ENCODE assay signal across 13 cellular contexts in genomic region chr14:52071675-52072074, GRCh38. TPM values are rescaled to one million over a fixed set of nuclear protein-coding genes. Genes with fewer than 3 reads are reported as not detected.
DNase-seq lines count a peak whose midpoint lies in the region; TF ChIP-seq lines count a peak whose summit lies in the region.
"Had no signal": no experiment of that assay in that cellular context is flagged by ENCODE, and none has a peak within 500 bp of the region (broad histone marks: within the 10 kb centered on the region; RNA-seq: fewer than 3 reads in every experiment).

No MANE protein-coding gene starts in this region.

- H4K20me1 ChIP-seq in BLaER1 treated with 17β-estradiol and CSF1 and Interleukin-3, amounts not matched to agents 10 nM and 100 nM: no peaks in the 10 kb centered on the region; a peak in 1 of 22 replicates

- 32 to 41% methylated on average over 3 of the region's 3 CpGs for WGBS in esophagus squamous epithelium, 2 donors

- H3K27me3 ChIP-seq in BLaER1 treated with 17β-estradiol and CSF1 and Interleukin-3, amounts not matched to agents 10 nM and 100 nM: peaks cover 0 to 38% (median 0%) of the 10 kb centered on the region in 11 experiments; a peak in 7 of 22 replicates
- H3K27me3 ChIP-seq in vagina (no peaks in the 10 kb centered on the region), esophagus squamous epithelium (peaks cover 0 to 48% (median 4%) of the 10 kb centered on the region in 4 donors)

- TF ChIP-seq CTCF in vagina (IDR thresholded peaks at IDR 0.05) (no peak), esophagus squamous epithelium (IDR thresholded peaks at IDR 0.05) (no peak), coronary artery (IDR thresholded peaks at IDR 0.05) (no peak)

- peak overlapping the region in 2 of 11 experiments; percentile 60 to 62; a peak in 2 of 22 replicates for H3K9ac ChIP-seq in BLaER1 treated with 17β-estradiol and CSF1 and Interleukin-3, amounts not matched to agents 10 nM and 100 nM

- DNase-seq in Kasumi-1 (lab: John Stamatoyannopoulos, UW) (peak; percentile 9 to 14), cerebellar cortex (ENCODE audit: low spot score) (peak; percentile 19), midbrain (lab: John Stamatoyannopoulos, UW) (peak; percentile 10), OCI-M1 (lab: John Stamatoyannopoulos, UW) (no peak), vagina (ENCODE audit: extremely low spot score in 2 of 2) (no peak), esophagus squamous epithelium (lab: John Stamatoyannopoulos, UW) (no peak), coronary artery (ENCODE audit: low spot score) (no peak)
- DNase-seq: activated CD8-positive, alpha-beta memory T cell treated with anti-CD3 and anti-CD28 coated beads for 24 hours; activated naive CD8-positive, alpha-beta T cell treated with anti-CD3 and anti-CD28 coated beads for 36 hours; NCI-H1105; stimulated activated naive CD4-positive, alpha-beta T cell had no signal

- H3K4me1 ChIP-seq in BLaER1 treated with 17β-estradiol and CSF1 and Interleukin-3, amounts not matched to agents 10 nM and 100 nM: peaks cover 33 to 83% (median 64%) of the 10 kb centered on the region in 10 experiments
- H3K4me1 ChIP-seq in vagina (peaks cover 20% of the 10 kb centered on the region), esophagus squamous epithelium (peaks cover 18 to 33% (median 20%) of the 10 kb centered on the region in 3 donors)

- TF ChIP-seq POLR2A in vagina (IDR thresholded peaks at IDR 0.05): no peak
- no peak for TF ChIP-seq POLR2A in esophagus squamous epithelium (IDR thresholded peaks at IDR 0.05)

- peaks cover 0 to 10% (median 0%) of the 10 kb centered on the region in 11 experiments; a peak in 2 of 22 replicates for H3K36me3 ChIP-seq in BLaER1 treated with 17β-estradiol and CSF1 and Interleukin-3, amounts not matched to agents 10 nM and 100 nM
- no peaks in the 10 kb centered on the region for H3K36me3 ChIP-seq in vagina
- H3K36me3 ChIP-seq in esophagus squamous epithelium: no peaks in the 10 kb centered on the region
- H3K36me3 ChIP-seq: neutrophil had no signal

- intact Hi-C loops in vagina (cut with DNase I) (no loop called here), esophagus squamous epithelium (cut with DNase I) (no loop called here)

- H3K9me3 ChIP-seq in BLaER1 treated with 17β-estradiol and CSF1 and Interleukin-3, amounts not matched to agents 10 nM and 100 nM (replicated peaks in 1 of 11): peaks cover 9 to 32% (median 28%) of the 10 kb centered on the region in 11 experiments; a peak in 21 of 22 replicates
- H3K9me3 ChIP-seq in vagina (no peaks in the 10 kb centered on the region), esophagus squamous epithelium (no peaks in the 10 kb centered on the region)
- H3K9me3 ChIP-seq: neutrophil had no signal

- H3K4me3 ChIP-seq in BLaER1 treated with 17β-estradiol and CSF1 and Interleukin-3, amounts not matched to agents 10 nM and 100 nM: no peak overlapping the region
- H3K4me3 ChIP-seq in vagina (no peak overlapping the region), esophagus squamous epithelium (no peak overlapping the region), coronary artery (no peak overlapping the region)

- peak overlapping the region in 10 of 11 experiments; percentile 27 to 99 (median 93); a peak in 18 of 22 replicates for H3K4me2 ChIP-seq in BLaER1 treated with 17β-estradiol and CSF1 and Interleukin-3, amounts not matched to agents 10 nM and 100 nM

- peak overlapping the region in 6 of 11 experiments; percentile 49 to 82 (median 68); a peak in 8 of 22 replicates for H3K27ac ChIP-seq in BLaER1 treated with 17β-estradiol and CSF1 and Interleukin-3, amounts not matched to agents 10 nM and 100 nM
- no peak overlapping the region for H3K27ac ChIP-seq in vagina
- H3K27ac ChIP-seq in esophagus squamous epithelium: no peak overlapping the region
- H3K27ac ChIP-seq in coronary artery: no peak overlapping the region
- H3K27ac ChIP-seq: neutrophil had no signal

RNA-seq across cellular contexts. Expression of gene NID2, which starts 2.8 kb away (rescaled TPM):
- total RNA-seq in vagina (20.1 TPM), esophagus squamous epithelium (10 to 100 TPM in 1 of 4 donors, 1 to 10 TPM in 2, under 1 TPM in 1; 0.91 to 12.2 (median 3.2) TPM)
- total RNA-seq: activated naive CD8-positive, alpha-beta T cell treated with anti-CD3 and anti-CD28 coated beads for 36 hours had no signal

Comparison
In these comparisons a context has a peak if more than half of its experiments do, and no peak if none do; other contexts are left out.
1. H3K27ac ChIP-seq: peak in BLaER1 treated with 17β-estradiol and CSF1 and Interleukin-3, amounts not matched to agents 10 nM and 100 nM (6 of 11); none in vagina (single experiment), esophagus squamous epithelium (0 of 4) and coronary artery (0 of 2).
2. DNase-seq: peak in Kasumi-1 (2 of 2), cerebellar cortex (single experiment) and midbrain (single experiment); none in OCI-M1 (single experiment), vagina (0 of 2), esophagus squamous epithelium (single experiment) and coronary artery (single experiment).